1 cellular context compared by ENCODE assay signal in genomic region chr3:58681863-58682262, GRCh38.
TF ChIP-seq lines count a peak whose summit lies in the region.

No MANE protein-coding gene starts in this region.

TF ChIP-seq in K562, 482 proteins besides CTCF, POLR2A, EP300 and RAD21:
- TF ChIP-seq MEIS2 (IDR thresholded peaks at IDR 0.05; ENCODE audit: partially characterized antibody) (peak; percentile 10), ZNF41 (CRISPR knock-in tag; conservative IDR thresholded peaks at IDR 0.05) (no peak), KAT7 (CRISPR knock-in tag; IDR thresholded peaks at IDR 0.05; ENCODE audit: borderline replicate concordance) (no peak), PHB (CRISPR knock-in tag; IDR thresholded peaks at IDR 0.05) (no peak)
